ENCODE assay signal across 14 cellular contexts in the genomic region with DNA sequence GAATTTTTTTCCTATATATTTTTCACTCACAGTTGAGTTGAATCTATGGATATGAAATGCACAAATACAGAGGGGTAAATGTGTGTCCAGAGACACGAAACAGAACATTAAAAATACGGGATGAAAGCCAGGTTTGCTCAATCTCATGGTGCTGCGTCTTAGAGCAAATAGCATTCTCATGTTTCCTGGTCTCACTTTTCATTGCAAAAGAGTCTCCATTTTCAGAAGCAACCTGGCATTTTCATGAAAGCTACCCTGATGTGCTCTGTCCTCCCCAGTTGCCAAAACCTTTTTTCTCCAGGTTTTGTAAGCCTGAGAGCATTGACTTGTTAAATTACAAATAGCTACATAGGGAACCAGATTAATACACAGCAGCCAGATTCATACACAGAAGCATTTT. TPM values are rescaled to one million over a fixed set of nuclear protein-coding genes. Genes with fewer than 3 reads are reported as not detected.
A peak's percentile ranks its signal among the peaks of the same experiment; 100 is the strongest.
DNase-seq lines count a peak whose midpoint lies in the region; ATAC-seq and TF ChIP-seq lines count a peak whose summit lies in the region.
"Had no signal": no experiment of that assay in that cellular context is flagged by ENCODE, and none has a peak within 500 bp of the region (broad histone marks: within the 10 kb centered on the region; RNA-seq: fewer than 3 reads in every experiment).

No MANE protein-coding gene starts in this region.

- peak overlapping the region; percentile 82 for H3K4me3 Mint-ChIP-seq in CD8-positive, alpha-beta T cell

- POLR2A ChIA-PET in CD8-positive, alpha-beta T cell (lab: Charles Lee): interaction anchor here (1.0 to 2.2 kb wide), 3 partner anchors 15 to 50 kb away, joined by 4 to 9 read pairs (median 4); a partner anchor contains a TSS
- POLR2A ChIA-PET in GM10248 (lab: Yijun Ruan, JAX): no interaction called here

- H3K36me3 ChIP-seq in CD8-positive, alpha-beta T cell (ENCODE audit: insufficient read depth, low read length): no peaks in the 10 kb centered on the region
- H3K36me3 ChIP-seq in adipocyte (ENCODE audit: control insufficient read depth, insufficient read depth, low read length, severe bottlenecking) (no peaks in the 10 kb centered on the region), osteoblast (ENCODE audit: insufficient read depth, low read length) (no peaks in the 10 kb centered on the region)

- intact Hi-C loops in CD8-positive, alpha-beta T cell (cut with DNase I, micrococcal nuclease): loop anchor here in 1 of 2 experiments (2.0 kb wide), 2 partner anchors 14 to 16 kb away; no protein-coding TSS in a partner anchor

- no peaks in the 10 kb centered on the region for H3K27me3 Mint-ChIP-seq in CD8-positive, alpha-beta T cell (ENCODE audit: low read depth)

- peak overlapping the region; percentile 28 for H3K4me3 ChIP-seq in CD8-positive, alpha-beta T cell (ENCODE audit: low read depth, low read length)
- H3K4me3 ChIP-seq in adipocyte (ENCODE audit: low read length) (peak overlapping the region; percentile 15), osteoblast (ENCODE audit: insufficient read depth, low read length) (no peak overlapping the region)

- CTCF ChIA-PET in CD8-positive, alpha-beta T cell (lab: Charles Lee): no interaction called here
- CTCF ChIA-PET in GM10248 (lab: Yijun Ruan, JAX): interaction anchor here (1.1 to 3.9 kb wide), 3 partner anchors 10 to 225 kb away, joined by 3 to 24 read pairs (median 4); no protein-coding TSS in a partner anchor

- peak overlapping the region; percentile 68 for H3K27ac Mint-ChIP-seq in CD8-positive, alpha-beta T cell

- no peaks in the 10 kb centered on the region for H3K9me3 ChIP-seq in CD8-positive, alpha-beta T cell (ENCODE audit: low read length)
- H3K9me3 ChIP-seq in adipocyte (ENCODE audit: control insufficient read depth, low read length): no peaks in the 10 kb centered on the region
- H3K9me3 ChIP-seq in osteoblast (ENCODE audit: low read depth, low read length): no peaks in the 10 kb centered on the region

- no peaks in the 10 kb centered on the region for H3K9me3 Mint-ChIP-seq in CD8-positive, alpha-beta T cell

- peak overlapping the region; percentile 6 for H3K27ac ChIP-seq in CD8-positive, alpha-beta T cell (ENCODE audit: low read depth, low read length)
- H3K27ac ChIP-seq in osteoblast (ENCODE audit: low read depth, low read length): no peak overlapping the region

- no peak for TF ChIP-seq CTCF in CD8-positive, alpha-beta T cell (IDR thresholded peaks at IDR 0.05)
- TF ChIP-seq CTCF in osteoblast (IDR thresholded peaks at IDR 0.05; ENCODE audit: extremely low read depth, low read depth, low read length): no peak
- no peak for TF ChIP-seq CTCF in GM10248 (IDR thresholded peaks at IDR 0.05; ENCODE audit: control extremely low read depth, extremely low read depth, low read depth, missing control alignments)

- no peaks in the 10 kb centered on the region for H3K79me2 ChIP-seq in osteoblast (ENCODE audit: insufficient read depth, low read length)

- H3K36me3 Mint-ChIP-seq in CD8-positive, alpha-beta T cell: no peaks in the 10 kb centered on the region
- H3K36me3 Mint-ChIP-seq: immature natural killer cell had no signal

- H3K4me2 ChIP-seq in osteoblast (ENCODE audit: insufficient read depth, low read length): no peak overlapping the region

- H3K4me1 ChIP-seq in CD8-positive, alpha-beta T cell (ENCODE audit: insufficient read depth, low read length): peaks cover 24% of the 10 kb centered on the region
- H3K4me1 ChIP-seq in adipocyte (ENCODE audit: control insufficient read depth, insufficient read depth, low read length): peaks cover 36% of the 10 kb centered on the region
- H3K4me1 ChIP-seq in osteoblast (ENCODE audit: insufficient read depth, low read length): peaks cover 18% of the 10 kb centered on the region

- H3K9ac ChIP-seq in adipocyte (ENCODE audit: low read length): peak overlapping the region; percentile 4

- H2AFZ ChIP-seq in osteoblast (ENCODE audit: low read length): peak overlapping the region; percentile 36

- no peak for ATAC-seq in CD8-positive, alpha-beta T cell
- ATAC-seq in esophagus mucosa: no peak
- no peak for ATAC-seq in HG02759 (IDR thresholded peaks at IDR 0.05; ENCODE audit: unreplicated experiment)

- DNase-seq in AG20443 (ENCODE audit: low spot score) (peak; percentile 22), adipocyte (ENCODE audit: low read depth) (no peak), osteoblast (ENCODE audit: insufficient read length, low spot score, missing footprints) (no peak), GM10248 (ENCODE audit: extremely low spot score) (no peak)
- DNase-seq in CD8-positive, alpha-beta T cell: no peak
- DNase-seq: anterior cingulate cortex, foreskin melanocyte, immature natural killer cell, KG1, midbrain, NCI-H1930, NCI-H774 had no signal

- no peaks in the 10 kb centered on the region for H4K20me1 ChIP-seq in osteoblast (ENCODE audit: insufficient read depth, low read length)

- no peaks in the 10 kb centered on the region for H3K27me3 ChIP-seq in CD8-positive, alpha-beta T cell (ENCODE audit: insufficient read depth, low read length)
- H3K27me3 ChIP-seq in adipocyte (replicated peaks; ENCODE audit: control insufficient read depth, insufficient read depth, low read length) (no peaks in the 10 kb centered on the region), osteoblast (ENCODE audit: insufficient read depth, low read length) (no peaks in the 10 kb centered on the region)

- H3K4me1 Mint-ChIP-seq in CD8-positive, alpha-beta T cell (ENCODE audit: low read depth): peaks cover 55% of the 10 kb centered on the region

RNA-seq across cellular contexts. Expression of a gene that starts 49.5 kb away (rescaled TPM):
- 100 to 1,000 TPM; 515 to 529 TPM for total RNA-seq in CD8-positive, alpha-beta T cell
- 483 and 545 TPM in 2 replicates for total RNA-seq in osteoblast
- total RNA-seq in esophagus mucosa: 95.4 TPM
